ENCODE assay signal across 1 cellular context in the genomic region with DNA sequence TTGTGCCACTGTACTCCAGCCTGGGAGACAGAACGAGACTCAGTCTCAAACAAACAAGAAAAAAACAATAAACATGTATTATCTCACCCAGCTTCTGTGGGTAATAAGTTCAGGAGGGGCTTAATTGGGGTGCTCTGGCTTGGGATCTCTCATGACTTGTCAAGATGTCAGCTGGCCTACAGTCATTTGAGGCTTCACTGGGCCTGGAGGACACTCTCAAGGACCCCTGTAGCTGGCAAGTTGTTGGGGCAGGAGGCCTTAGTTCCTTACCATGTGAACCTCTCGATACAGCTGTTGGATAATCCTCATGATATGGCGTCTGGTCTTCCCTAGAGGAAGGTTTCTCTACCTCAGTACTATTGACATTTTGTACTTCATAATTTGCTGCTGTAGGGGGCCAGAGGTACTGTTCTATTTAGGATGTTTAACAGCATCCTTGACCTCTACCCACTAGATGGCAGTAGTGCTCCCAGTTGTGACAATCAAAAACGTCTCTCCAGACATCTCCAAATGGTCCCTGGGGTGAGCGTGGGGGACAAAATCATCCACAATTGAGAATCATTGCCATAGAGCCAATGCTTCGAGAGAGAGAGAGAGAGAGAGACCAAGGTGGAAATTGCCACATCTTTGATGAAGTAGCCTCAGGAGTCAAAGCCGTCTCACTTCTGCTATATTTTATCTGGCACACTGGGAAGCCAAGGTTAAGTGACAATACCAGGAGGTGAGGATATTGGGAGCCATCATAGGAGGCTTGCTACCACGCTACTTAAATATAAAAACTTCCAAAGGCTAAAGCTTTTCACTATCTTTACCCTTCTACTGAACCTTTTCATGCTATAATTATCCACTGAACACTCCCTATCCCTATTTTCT.
TF ChIP-seq lines count a peak whose summit lies in the region.

No MANE protein-coding gene starts in this region.

TF ChIP-seq in H1, 55 proteins besides CTCF, POLR2A, EP300 and RAD21:
- no peak for TF ChIP-seq SUZ12 (IDR thresholded peaks at IDR 0.05; ENCODE audit: low read length)
- 0 out of 4 replicates have a peak, but pooled peaks of 1 of the 2 experiments have one; percentile 27 for TF ChIP-seq SIN3A (conservative IDR thresholded peaks at IDR 0.05 in 1 of 2, IDR thresholded peaks at IDR 0.05 in 1 of 2; ENCODE audit: low read depth in 1 of 2, low read length in 2 of 2)
- no peak for TF ChIP-seq NANOG (IDR thresholded peaks at IDR 0.05; ENCODE audit: insufficient read depth, low read depth, low read length, poor library complexity, severe bottlenecking)
- TF ChIP-seq JUND (IDR thresholded peaks at IDR 0.05; ENCODE audit: low read length), result no peak
TF ChIP-seq in H1: peak in this region for 1.
